In genomic region chr11:120125509-120125908, GRCh38 we compare ENCODE assay signal across 16 cellular contexts. TPM values are rescaled to one million over a fixed set of nuclear protein-coding genes. Genes with fewer than 3 reads are reported as not detected.
"Had no signal": no experiment of that assay in that cellular context is flagged by ENCODE, and none has a peak within 500 bp of the region (broad histone marks: within the 10 kb centered on the region; RNA-seq: fewer than 3 reads in every experiment).

No MANE protein-coding gene starts in this region.

- H3K4me3 ChIP-seq: hepatocyte, mucosa of descending colon, neural progenitor cell, ovary, right atrium auricular region, sigmoid colon, thoracic aorta, transverse colon, uterus had no signal

- H3K27me3 ChIP-seq: hepatocyte, neural progenitor cell, ovary, right atrium auricular region, sigmoid colon, transverse colon, uterus had no signal

- H3K27ac ChIP-seq: hepatocyte, neural progenitor cell, ovary, right atrium auricular region, sigmoid colon, thoracic aorta, transverse colon, uterus had no signal

- H3K36me3 ChIP-seq: neural progenitor cell, ovary, right atrium auricular region, sigmoid colon, thoracic aorta, transverse colon, uterus had no signal

- ATAC-seq: effector memory CD8-positive, alpha-beta T cell; left colon; left ventricle myocardium superior; naive thymus-derived CD8-positive, alpha-beta T cell had no signal

- DNase-seq: effector memory CD8-positive, alpha-beta T cell; foreskin melanocyte; left colon; left ventricle myocardium superior; naive thymus-derived CD8-positive, alpha-beta T cell; ovary; sigmoid colon; stimulated activated CD4-positive, alpha-beta T cell treated with anti-CD3 and anti-CD28 coated beads, Interleukin-4, amount 100 ng/mL, for 1 hour; stimulated activated CD8-positive, alpha-beta memory T cell treated with anti-CD3 and anti-CD28 coated beads, Interleukin-4, amount 100 ng/mL, for 48 hours; uterus had no signal

- H3K9me3 ChIP-seq: mucosa of descending colon, ovary, right atrium auricular region, sigmoid colon, thoracic aorta, transverse colon, uterus had no signal

- H3K4me1 ChIP-seq: right atrium auricular region, uterus had no signal

RNA-seq across cellular contexts. Expression of gene TRIM29, which starts 12.4 kb away (rescaled TPM):
- polyA plus RNA-seq: naive thymus-derived CD8-positive, alpha-beta T cell had no signal
